In the genomic region with DNA sequence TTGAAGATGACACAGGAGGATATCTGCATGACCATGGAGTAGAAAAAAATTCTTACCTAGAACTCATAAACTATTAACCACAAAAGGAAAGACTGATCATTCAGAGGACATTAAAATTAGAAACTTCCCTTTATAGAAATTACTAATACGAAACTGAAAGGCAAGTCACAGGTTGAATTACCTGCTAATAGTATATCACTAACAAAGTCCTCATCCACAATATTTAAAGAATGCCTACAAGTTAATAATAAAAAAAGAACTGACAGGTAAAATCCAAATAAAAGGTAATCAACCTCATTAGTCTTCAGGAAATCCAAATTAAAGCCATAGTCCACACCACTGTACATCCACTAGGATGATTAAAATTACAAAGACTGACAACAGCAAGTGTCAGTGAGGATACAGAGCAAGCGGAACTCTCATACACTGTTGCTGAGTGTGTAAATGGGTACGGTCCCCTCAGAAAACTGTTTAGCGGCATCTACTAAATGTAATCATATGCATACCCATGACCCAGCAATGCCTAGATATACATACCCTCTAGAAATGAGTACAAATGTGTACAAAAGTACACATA, we compare ENCODE assay signal across 10 cellular contexts.
A peak's percentile ranks its signal among the peaks of the same experiment; 100 is the strongest.
DNase-seq lines count a peak whose midpoint lies in the region; ATAC-seq and TF ChIP-seq lines count a peak whose summit lies in the region.
"Had no signal": no experiment of that assay in that cellular context is flagged by ENCODE, and none has a peak within 500 bp of the region (broad histone marks: within the 10 kb centered on the region; RNA-seq: fewer than 3 reads in every experiment).

No MANE protein-coding gene starts in this region.

- DNase-seq in prostate gland (ENCODE audit: low spot score) (no peak), ureter (ENCODE audit: low spot score) (no peak), smooth muscle cell (lab: John Stamatoyannopoulos, UW; ENCODE audit: unreplicated experiment) (no peak), DMS 273 treated with DMSO at 0.1 percent for 48 hours (lab: John Stamatoyannopoulos, UW) (no peak)
- DNase-seq: activated effector memory CD4-positive, alpha-beta T cell treated with Interleukin-2 at 50 U/mL for 16 hours had no signal

- H3K4me1 ChIP-seq in prostate gland (replicated peaks) = no peaks in the 10 kb centered on the region
- no peaks in the 10 kb centered on the region for H3K4me1 ChIP-seq in smooth muscle cell (ENCODE audit: low read depth)

- H3K27ac ChIP-seq in prostate gland = no peak overlapping the region
- H3K27ac ChIP-seq in smooth muscle cell (ENCODE audit: low read depth) = no peak overlapping the region
- H3K27ac ChIP-seq: C4-2B had no signal

- no peak overlapping the region for H2AFZ ChIP-seq in smooth muscle cell (ENCODE audit: low read depth)

- peaks cover 32% of the 10 kb centered on the region for H4K20me1 ChIP-seq in smooth muscle cell (ENCODE audit: low read depth)

- no peak overlapping the region for H3K4me2 ChIP-seq in smooth muscle cell

- H3K27me3 ChIP-seq in prostate gland (replicated peaks; ENCODE audit: insufficient read depth) (no peaks in the 10 kb centered on the region), smooth muscle cell (ENCODE audit: low read depth) (no peaks in the 10 kb centered on the region)

- peaks cover 23% of the 10 kb centered on the region for H3K79me2 ChIP-seq in smooth muscle cell (ENCODE audit: low read depth)

- H3F3A ChIP-seq in smooth muscle cell (ENCODE audit: low read depth) = no peaks in the 10 kb centered on the region

- no peak overlapping the region for H3K9ac ChIP-seq in smooth muscle cell (ENCODE audit: low read depth)

- TF ChIP-seq CTCF in prostate gland (IDR thresholded peaks at IDR 0.05) (no peak), smooth muscle cell (IDR thresholded peaks at IDR 0.05; ENCODE audit: borderline replicate concordance, insufficient read depth, poor library complexity, severe bottlenecking) (no peak)

- H3K4me3 ChIP-seq in prostate gland (no peak overlapping the region), smooth muscle cell (no peak overlapping the region)

- no peaks in the 10 kb centered on the region for H3K9me3 ChIP-seq in prostate gland
- H3K9me3 ChIP-seq in smooth muscle cell (replicated peaks; ENCODE audit: low read depth) = no peaks in the 10 kb centered on the region

- 96% methylated on average over 4 of the region's 4 CpGs for WGBS in prostate gland
- WGBS in smooth muscle cell (ENCODE audit: low lambda C conversion rate) = 98% methylated on average over 4 of the region's 4 CpGs

- no peaks in the 10 kb centered on the region for H3K36me3 ChIP-seq in prostate gland
- no peaks in the 10 kb centered on the region for H3K36me3 ChIP-seq in smooth muscle cell (ENCODE audit: low read depth)

- ATAC-seq in GM18502 (IDR thresholded peaks at IDR 0.05; ENCODE audit: poor library complexity, unreplicated experiment) (peak; percentile 83), GM19397 (IDR thresholded peaks at IDR 0.05; ENCODE audit: unreplicated experiment) (peak; percentile 83), HG02840 (IDR thresholded peaks at IDR 0.05; ENCODE audit: low FRiP score, unreplicated experiment) (peak; percentile 83), HG03520 (IDR thresholded peaks at IDR 0.05; ENCODE audit: unreplicated experiment) (peak; percentile 88)

- no peak for TF ChIP-seq POLR2A in prostate gland (IDR thresholded peaks at IDR 0.05)

- intact Hi-C loops in prostate gland (cut with DNase I) = no loop called here
